Comparison of ENCODE assay signal across 27 cellular contexts in genomic region chr4:81595287-81595686, GRCh38.
"Had no signal": no experiment of that assay in that cellular context is flagged by ENCODE, and none has a peak within 500 bp of the region (broad histone marks: within the 10 kb centered on the region; RNA-seq: fewer than 3 reads in every experiment).

No MANE protein-coding gene starts in this region.

- DNase-seq: activated CD8-positive, alpha-beta memory T cell treated with anti-CD3 and anti-CD28 coated beads, Interleukin-2, amount 10 ng/mL, durations not matched to agents 7 days and 5 days; activated CD8-positive, alpha-beta T cell treated with anti-CD3 and anti-CD28 coated beads, Interleukin-2, amount 10 ng/mL, durations not matched to agents 7 days and 5 days; activated naive CD4-positive, alpha-beta T cell; activated T-cell treated with anti-CD3 and anti-CD28 coated beads, Interleukin-2, amount 50 U/mL, for 48 hours; dermis blood vessel endothelial cell; effector CD4-positive, alpha-beta T cell; ovary; retina; stimulated activated CD4-positive, alpha-beta T cell treated with anti-CD3 and anti-CD28 coated beads, Interleukin-1b, Interleukin-23, amount 100 ng/mL, for 48 hours; stimulated activated CD4-positive, alpha-beta T cell treated with anti-CD3 and anti-CD28 coated beads, Interleukin-4, amount 100 ng/mL, for 4 hours; stimulated activated CD8-positive, alpha-beta memory T cell treated with anti-CD3 and anti-CD28 coated beads, Interleukin-4, amount 100 ng/mL, for 48 hours; stomach; T-helper 17 cell; T1000; thyroid gland; upper lobe of left lung had no signal

- H3K4me1 ChIP-seq: thyroid gland had no signal

- H3K9me3 Mint-ChIP-seq: activated T-helper 2 cell treated with anti-CD3 and anti-CD28 coated beads, Interferon-gamma antibody, Interleukin-2, Interleukin-4, amounts not matched to agents 10 μg/mL and 5 μg/mL and 100 μg/mL, durations not matched to agents 14 hours and 24 hours and 36 hours; central memory CD8-positive, alpha-beta T cell; mesothelial cell of epicardium; stimulated activated memory B cell treated with anti-CD40 and anti-IgM and Interleukin-4, amounts not matched to agents 10 μg/mL and 1 μg/mL and 100 μg/mL, for 72 hours had no signal

- H3K9me3 ChIP-seq: esophagus muscularis mucosa, ovary, thyroid gland, upper lobe of left lung, vagina had no signal

- H3K27ac Mint-ChIP-seq: activated CD8-positive, alpha-beta memory T cell treated with anti-CD3 and anti-CD28 coated beads, Interleukin-2, amount 10 ng/mL, durations not matched to agents 7 days and 5 days; activated CD8-positive, alpha-beta T cell treated with anti-CD3 and anti-CD28 coated beads, Interleukin-2, amount 10 ng/mL, durations not matched to agents 7 days and 5 days; activated naive CD4-positive, alpha-beta T cell treated with anti-CD3 and anti-CD28 coated beads, Interleukin-2, amount 50 U/mL, for 72 hours; activated T-helper 2 cell treated with anti-CD3 and anti-CD28 coated beads, Interferon-gamma antibody, Interleukin-2, Interleukin-4, amounts not matched to agents 10 μg/mL and 5 μg/mL and 100 μg/mL, durations not matched to agents 14 hours and 24 hours and 36 hours; mesothelial cell of epicardium; progenitor cell of endocrine pancreas; T-helper 17 cell; WTC11 had no signal

- ATAC-seq: activated CD8-positive, alpha-beta memory T cell treated with anti-CD3 and anti-CD28 coated beads, Interleukin-2, amount 10 ng/mL, durations not matched to agents 7 days and 5 days; activated CD8-positive, alpha-beta T cell treated with anti-CD3 and anti-CD28 coated beads, Interleukin-2, amount 10 ng/mL, durations not matched to agents 7 days and 5 days; activated naive CD4-positive, alpha-beta T cell treated with anti-CD3 and anti-CD28 coated beads, Interleukin-2, amount 50 U/mL, for 72 hours; stimulated activated memory B cell treated with anti-CD40 and anti-IgM and Interleukin-4, amounts not matched to agents 10 μg/mL and 1 μg/mL and 100 μg/mL, for 72 hours; T-helper 17 cell; WTC11 had no signal

- H3K4me1 Mint-ChIP-seq: activated CD8-positive, alpha-beta memory T cell treated with anti-CD3 and anti-CD28 coated beads, Interleukin-2, amount 10 ng/mL, durations not matched to agents 7 days and 5 days; central memory CD8-positive, alpha-beta T cell; T-helper 17 cell had no signal

- H3K27ac ChIP-seq: esophagus muscularis mucosa, ovary, thyroid gland, upper lobe of left lung, vagina had no signal

- H3K27me3 Mint-ChIP-seq: naive B cell; progenitor cell of endocrine pancreas; stimulated activated memory B cell treated with anti-CD40 and anti-IgM and Interleukin-4, amounts not matched to agents 10 μg/mL and 1 μg/mL and 100 μg/mL, for 72 hours had no signal

- H3K4me2 ChIP-seq: smooth muscle cell had no signal

- H3K4me3 ChIP-seq: esophagus muscularis mucosa, ovary, smooth muscle cell, stomach, thyroid gland, upper lobe of left lung, vagina had no signal

- H3K4me3 Mint-ChIP-seq: activated CD8-positive, alpha-beta memory T cell treated with anti-CD3 and anti-CD28 coated beads, Interleukin-2, amount 10 ng/mL, durations not matched to agents 7 days and 5 days; activated CD8-positive, alpha-beta T cell treated with anti-CD3 and anti-CD28 coated beads, Interleukin-2, amount 10 ng/mL, durations not matched to agents 7 days and 5 days; central memory CD8-positive, alpha-beta T cell; mesothelial cell of epicardium; naive B cell; stimulated activated memory B cell treated with anti-CD40 and anti-IgM and Interleukin-4, amounts not matched to agents 10 μg/mL and 1 μg/mL and 100 μg/mL, for 72 hours; T-helper 17 cell; WTC11 had no signal

- H3K27me3 ChIP-seq: esophagus muscularis mucosa, ovary, stomach, thyroid gland, upper lobe of left lung, vagina had no signal

- H3K36me3 ChIP-seq: esophagus muscularis mucosa, ovary, stomach, thyroid gland, upper lobe of left lung, vagina had no signal
